In the genomic region with DNA sequence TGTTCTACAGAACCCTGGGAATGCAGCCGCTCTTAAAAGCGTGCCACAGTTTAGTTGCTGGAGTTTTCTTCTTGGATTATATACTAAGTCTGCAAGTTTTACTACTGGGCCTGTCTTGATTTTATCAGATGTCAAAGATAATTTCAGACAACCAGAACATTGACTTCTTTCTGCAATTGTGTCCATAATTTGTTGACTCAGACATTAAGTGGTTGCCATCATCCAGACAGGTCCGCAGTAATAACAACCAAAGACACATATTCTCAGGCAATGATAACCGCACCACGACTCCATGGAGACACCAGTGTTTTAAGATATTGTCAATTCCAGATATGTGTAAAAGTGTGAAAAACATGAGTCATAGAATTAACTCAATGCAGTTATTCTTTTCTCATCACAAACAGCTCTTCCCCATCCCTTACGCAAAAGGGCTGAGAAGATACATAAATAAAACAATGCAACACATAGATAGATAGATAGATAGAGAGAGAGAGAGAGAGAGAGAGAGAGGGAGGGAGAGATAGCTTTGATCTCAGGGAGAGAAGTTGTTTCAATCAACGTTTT, we compare ENCODE assay signal across 22 cellular contexts.
DNase-seq lines count a peak whose midpoint lies in the region; ATAC-seq and TF ChIP-seq lines count a peak whose summit lies in the region.
"Had no signal": no experiment of that assay in that cellular context is flagged by ENCODE, and none has a peak within 500 bp of the region (broad histone marks: within the 10 kb centered on the region; RNA-seq: fewer than 3 reads in every experiment).

No MANE protein-coding gene starts in this region.

- BruUV-seq in PC-3 (replicated peaks; lab: Mats Ljungman, UMichigan) = no TSS peak

- CTCF ChIA-PET in PC-3 (lab: Charles Lee) = interaction anchor here (0.6 kb wide), 1 partner anchor 653 kb away, joined by 6 read pairs; no protein-coding TSS in a partner anchor

- POLR2A ChIA-PET in PC-3 (lab: Charles Lee; ENCODE audit: unreplicated experiment) = no interaction called here

- no peaks in the 10 kb centered on the region for H3K9me2 ChIP-seq in PC-3 (replicated peaks; ENCODE audit: low read length)

- H3K4me3 ChIP-seq in PC-3 (ENCODE audit: low read length) (peak overlapping the region; percentile 16; the same call in 1 of the 2 replicates), skeletal muscle satellite cell (ENCODE audit: low read length) (no peak overlapping the region), spleen (no peak overlapping the region)
- H3K4me3 ChIP-seq: BLaER1 had no signal

- H3K36me3 ChIP-seq in PC-3 (ENCODE audit: low read depth, low read length) (no peaks in the 10 kb centered on the region), skeletal muscle satellite cell (ENCODE audit: insufficient read depth, low read length) (no peaks in the 10 kb centered on the region), spleen (no peaks in the 10 kb centered on the region)
- H3K36me3 ChIP-seq: BLaER1 had no signal

- intact Hi-C loops in PC-3 (cut with micrococcal nuclease) = no loop called here
- intact Hi-C loops in spleen (cut with DNase I; ENCODE audit: low total_unique reads) = no loop called here

- no peaks in the 10 kb centered on the region for H3K27me3 ChIP-seq in PC-3 (ENCODE audit: low read length)
- peaks cover 18% of the 10 kb centered on the region for H3K27me3 ChIP-seq in skeletal muscle satellite cell (ENCODE audit: control insufficient read depth, insufficient read depth, low read length)
- H3K27me3 ChIP-seq in spleen (replicated peaks in 1 of 7) = peaks cover 3 to 83% (median 47%) of the 10 kb centered on the region in 7 donors
- H3K27me3 ChIP-seq: BLaER1 had no signal

- H3K27ac ChIP-seq in PC-3 (ENCODE audit: low read length) (peak overlapping the region; percentile 86), spleen (no peak overlapping the region)
- H3K27ac ChIP-seq: BLaER1 had no signal

- H3K4me2 ChIP-seq in PC-3 (ENCODE audit: low read length) = peak overlapping the region; percentile 56
- H3K4me2 ChIP-seq in skeletal muscle satellite cell (ENCODE audit: low read length) = peak overlapping the region; percentile 52
- H3K4me2 ChIP-seq: BLaER1 had no signal

- TF ChIP-seq POLR2A in spleen (IDR thresholded peaks at IDR 0.05) = no peak

- no peaks in the 10 kb centered on the region for H3K79me2 ChIP-seq in PC-3 (ENCODE audit: low read length)

- H3K4me1 ChIP-seq in PC-3 (ENCODE audit: insufficient read depth, low read length) (peaks cover 42% of the 10 kb centered on the region), skeletal muscle satellite cell (ENCODE audit: control insufficient read depth, insufficient read depth, low read length) (peaks cover 15% of the 10 kb centered on the region), spleen (peaks cover 0 to 12% (median 10%) of the 10 kb centered on the region in 6 donors)
- H3K4me1 ChIP-seq: BLaER1, Caco-2 had no signal

- no peak overlapping the region; the same call in 1 of the 2 replicates for H2AFZ ChIP-seq in PC-3 (ENCODE audit: low read length)

- H3K9me3 ChIP-seq in PC-3 (ENCODE audit: low read length) = no peaks in the 10 kb centered on the region
- no peaks in the 10 kb centered on the region for H3K9me3 ChIP-seq in skeletal muscle satellite cell (replicated peaks; ENCODE audit: low read length)
- no peaks in the 10 kb centered on the region for H3K9me3 ChIP-seq in spleen
- H3K9me3 ChIP-seq: Caco-2 had no signal

- ATAC-seq in PC-3 = 0 out of 2 replicates have a peak, but pooled peaks have one; percentile 4
- ATAC-seq: T-cell had no signal

- H4K20me1 ChIP-seq in PC-3 (ENCODE audit: low read length) = no peaks in the 10 kb centered on the region
- H4K20me1 ChIP-seq: BLaER1 had no signal

- DNase-seq in EH (ENCODE audit: low read depth) = peak; percentile 6
- peak; percentile 25 for DNase-seq in PC-3
- DNase-seq in amniotic epithelial cell (ENCODE audit: low read depth) = peak; percentile 31
- no peak for DNase-seq in central memory CD4-positive, alpha-beta T cell
- DNase-seq in HuH-7 (ENCODE audit: low spot score) = no peak
- no peak for DNase-seq in spleen
- DNase-seq: ACHN; Caco-2; CD4-positive, alpha-beta T cell; DMS153; GDM1; Kasumi-1; MM.1S; NCI-H1048; NCI-H1417 treated with DMSO at 0.1 percent for 48 hours; NCI-H187; NCI-H2107; NCI-H510A treated with DMSO at 0.1 percent for 48 hours; SHP77; T-cell had no signal

- peak overlapping the region; percentile 46 for H3K9ac ChIP-seq in PC-3 (ENCODE audit: low read length)
- no peak overlapping the region for H3K9ac ChIP-seq in skeletal muscle satellite cell (ENCODE audit: low read depth, low read length)
- H3K9ac ChIP-seq: BLaER1 had no signal

- peaks cover 6% of the 10 kb centered on the region for H3F3A ChIP-seq in PC-3 (ENCODE audit: low read length, unreplicated experiment)

- TF ChIP-seq CTCF in PC-3 (conservative IDR thresholded peaks at IDR 0.05; ENCODE audit: low read depth, low read length) (no peak), spleen (IDR thresholded peaks at IDR 0.05 in 8 of 11, conservative IDR thresholded peaks at IDR 0.05 in 3 of 11) (no peak)

- 70 to 87% (median 84%) methylated on average over 7 of the region's 7 CpGs for WGBS in spleen, 5 donors

Comparison
In these comparisons a context has a peak if more than half of its experiments do, and no peak if none do; other contexts are left out.
1. DNase-seq: peak in EH (single experiment), PC-3 (single experiment) and amniotic epithelial cell (single experiment); none in central memory CD4-positive, alpha-beta T cell (single experiment), HuH-7 (single experiment) and spleen (single experiment).